In genomic region chr4:94483895-94484294, GRCh38 we compare ENCODE assay signal across 29 cellular contexts.
"Had no signal": no experiment of that assay in that cellular context is flagged by ENCODE, and none has a peak within 500 bp of the region (broad histone marks: within the 10 kb centered on the region; RNA-seq: fewer than 3 reads in every experiment).

No MANE protein-coding gene starts in this region.

- FAIRE-seq: astrocyte, endothelial cell of umbilical vein, TTC549 had no signal

- ATAC-seq: naive thymus-derived CD4-positive, alpha-beta T cell; right cardiac atrium; stimulated activated effector memory CD8-positive, alpha-beta T cell treated with anti-CD3 and anti-CD28 coated beads, Interleukin-12 subunit alpha, Interleukin-12 subunit beta, amount 100 ng/mL, for 72 hours had no signal

- H3K9me3 Mint-ChIP-seq: activated CD4-positive, alpha-beta memory T cell treated with anti-CD3 and anti-CD28 coated beads, Interleukin-2, amount 10 ng/mL, durations not matched to agents 7 days and 5 days; activated CD4-positive, alpha-beta T cell treated with anti-CD3 and anti-CD28 coated beads, Interleukin-2, amount 10 ng/mL, durations not matched to agents 7 days and 5 days; activated naive CD4-positive, alpha-beta T cell treated with anti-CD3 and anti-CD28 coated beads, Interleukin-2, amount 10 ng/mL, durations not matched to agents 7 days and 5 days; activated T-cell treated with anti-CD3 and anti-CD28 coated beads, Interleukin-2, amount 50 U/mL, for 24 hours; memory B cell; naive thymus-derived CD4-positive, alpha-beta T cell; neural crest cell; stimulated activated effector memory CD8-positive, alpha-beta T cell treated with anti-CD3 and anti-CD28 coated beads, Interleukin-12 subunit alpha, Interleukin-12 subunit beta, amount 100 ng/mL, for 72 hours; stimulated activated naive CD8-positive, alpha-beta T cell treated with anti-CD3 and anti-CD28 coated beads, Interleukin-15, Interleukin-2, amounts not matched to agents 100 ng/mL and 50 ng/mL, for 24 hours; T-helper 1 cell treated with Interleukin-12 subunit alpha and Interleukin-12 subunit beta and Interleukin-4 antibody, amounts not matched to agents 30 μg/mL and 1 μg/mL, for 36 hours had no signal

- H3K27me3 Mint-ChIP-seq: activated CD4-positive, alpha-beta memory T cell treated with anti-CD3 and anti-CD28 coated beads, Interleukin-2, amount 10 ng/mL, durations not matched to agents 7 days and 5 days; activated CD4-positive, alpha-beta T cell treated with anti-CD3 and anti-CD28 coated beads, Interleukin-2, amount 10 ng/mL, durations not matched to agents 7 days and 5 days; activated naive CD4-positive, alpha-beta T cell treated with anti-CD3 and anti-CD28 coated beads, Interleukin-2, amount 10 ng/mL, durations not matched to agents 7 days and 5 days; activated T-cell treated with anti-CD3 and anti-CD28 coated beads, Interleukin-2, amount 50 U/mL, for 24 hours; memory B cell; naive thymus-derived CD4-positive, alpha-beta T cell; stimulated activated naive CD8-positive, alpha-beta T cell treated with anti-CD3 and anti-CD28 coated beads, Interleukin-15, Interleukin-2, amounts not matched to agents 100 ng/mL and 50 ng/mL, for 24 hours had no signal

- H3K9ac ChIP-seq: parathyroid adenoma had no signal

- H3K4me1 Mint-ChIP-seq: activated CD4-positive, alpha-beta memory T cell treated with anti-CD3 and anti-CD28 coated beads, Interleukin-2, amount 10 ng/mL, durations not matched to agents 7 days and 5 days; activated naive CD4-positive, alpha-beta T cell treated with anti-CD3 and anti-CD28 coated beads, Interleukin-2, amount 10 ng/mL, durations not matched to agents 7 days and 5 days had no signal

- DNase-seq: activated CD4-positive, alpha-beta memory T cell treated with anti-CD3 and anti-CD28 coated beads, Interleukin-2, amount 10 ng/mL, durations not matched to agents 7 days and 5 days; activated CD4-positive, alpha-beta T cell treated with anti-CD3 and anti-CD28 coated beads, Interleukin-2, amount 10 ng/mL, durations not matched to agents 7 days and 5 days; activated CD4-positive, CD25-positive, alpha-beta regulatory T cell treated with anti-CD3 and anti-CD28 coated beads, Interleukin-2, amount 50 U/mL, for 72 hours; activated CD8-positive, alpha-beta memory T cell treated with anti-CD3 and anti-CD28 coated beads, Interleukin-2, amount 50 U/mL, for 48 hours; activated gamma-delta T cell; activated naive CD4-positive, alpha-beta T cell treated with anti-CD3 and anti-CD28 coated beads, Interleukin-2, amount 10 ng/mL, durations not matched to agents 7 days and 5 days; activated T-cell treated with anti-CD3 and anti-CD28 coated beads, Interleukin-2, amount 50 U/mL, for 24 hours; amniotic stem cell; brain microvascular endothelial cell; caudate nucleus; midbrain; naive thymus-derived CD4-positive, alpha-beta T cell; nucleus accumbens; right cardiac atrium; stimulated activated CD4-positive, alpha-beta T cell treated with anti-CD3 and anti-CD28 coated beads, Interleukin-4, amount 100 ng/mL, for 24 hours; T-helper 9 cell; trophoblast cell; uterus; WERI-Rb-1 had no signal

- H3K4me3 ChIP-seq: thoracic aorta, uterus had no signal

- H3K36me3 Mint-ChIP-seq: activated naive CD4-positive, alpha-beta T cell treated with anti-CD3 and anti-CD28 coated beads, Interleukin-2, amount 10 ng/mL, durations not matched to agents 7 days and 5 days; stimulated activated effector memory CD8-positive, alpha-beta T cell treated with anti-CD3 and anti-CD28 coated beads, Interleukin-12 subunit alpha, Interleukin-12 subunit beta, amount 100 ng/mL, for 72 hours had no signal

- H3K4me3 Mint-ChIP-seq: activated CD4-positive, alpha-beta memory T cell treated with anti-CD3 and anti-CD28 coated beads, Interleukin-2, amount 10 ng/mL, durations not matched to agents 7 days and 5 days; activated CD4-positive, alpha-beta T cell treated with anti-CD3 and anti-CD28 coated beads, Interleukin-2, amount 10 ng/mL, durations not matched to agents 7 days and 5 days; activated naive CD4-positive, alpha-beta T cell treated with anti-CD3 and anti-CD28 coated beads, Interleukin-2, amount 10 ng/mL, durations not matched to agents 7 days and 5 days; activated T-cell treated with anti-CD3 and anti-CD28 coated beads, Interleukin-2, amount 50 U/mL, for 24 hours; memory B cell; naive thymus-derived CD4-positive, alpha-beta T cell; neural crest cell; stimulated activated effector memory CD8-positive, alpha-beta T cell treated with anti-CD3 and anti-CD28 coated beads, Interleukin-12 subunit alpha, Interleukin-12 subunit beta, amount 100 ng/mL, for 72 hours; stimulated activated naive CD8-positive, alpha-beta T cell treated with anti-CD3 and anti-CD28 coated beads, Interleukin-15, Interleukin-2, amounts not matched to agents 100 ng/mL and 50 ng/mL, for 24 hours; T-helper 1 cell treated with Interleukin-12 subunit alpha and Interleukin-12 subunit beta and Interleukin-4 antibody, amounts not matched to agents 30 μg/mL and 1 μg/mL, for 36 hours had no signal

- H3K27me3 ChIP-seq: brain microvascular endothelial cell, uterus had no signal

- H3K4me1 ChIP-seq: parathyroid adenoma had no signal

- H3K27ac Mint-ChIP-seq: activated CD4-positive, alpha-beta memory T cell treated with anti-CD3 and anti-CD28 coated beads, Interleukin-2, amount 10 ng/mL, durations not matched to agents 7 days and 5 days; activated CD4-positive, alpha-beta T cell treated with anti-CD3 and anti-CD28 coated beads, Interleukin-2, amount 10 ng/mL, durations not matched to agents 7 days and 5 days; activated naive CD4-positive, alpha-beta T cell treated with anti-CD3 and anti-CD28 coated beads, Interleukin-2, amount 10 ng/mL, durations not matched to agents 7 days and 5 days; activated T-cell treated with anti-CD3 and anti-CD28 coated beads, Interleukin-2, amount 50 U/mL, for 24 hours; memory B cell; naive thymus-derived CD4-positive, alpha-beta T cell; stimulated activated effector memory CD8-positive, alpha-beta T cell treated with anti-CD3 and anti-CD28 coated beads, Interleukin-12 subunit alpha, Interleukin-12 subunit beta, amount 100 ng/mL, for 72 hours; stimulated activated naive CD8-positive, alpha-beta T cell treated with anti-CD3 and anti-CD28 coated beads, Interleukin-15, Interleukin-2, amounts not matched to agents 100 ng/mL and 50 ng/mL, for 24 hours; T-helper 1 cell treated with Interleukin-12 subunit alpha and Interleukin-12 subunit beta and Interleukin-4 antibody, amounts not matched to agents 30 μg/mL and 1 μg/mL, for 36 hours had no signal

- H3K36me3 ChIP-seq: brain microvascular endothelial cell, thoracic aorta, uterus, WERI-Rb-1 had no signal

- H2AFZ ChIP-seq: parathyroid adenoma had no signal

- H3K9me3 ChIP-seq: thoracic aorta, uterus had no signal

- H3K27ac ChIP-seq: brain microvascular endothelial cell, parathyroid adenoma, thoracic aorta, uterus, WERI-Rb-1 had no signal
